Comparison of ENCODE assay signal across 8 cellular contexts in the genomic region with DNA sequence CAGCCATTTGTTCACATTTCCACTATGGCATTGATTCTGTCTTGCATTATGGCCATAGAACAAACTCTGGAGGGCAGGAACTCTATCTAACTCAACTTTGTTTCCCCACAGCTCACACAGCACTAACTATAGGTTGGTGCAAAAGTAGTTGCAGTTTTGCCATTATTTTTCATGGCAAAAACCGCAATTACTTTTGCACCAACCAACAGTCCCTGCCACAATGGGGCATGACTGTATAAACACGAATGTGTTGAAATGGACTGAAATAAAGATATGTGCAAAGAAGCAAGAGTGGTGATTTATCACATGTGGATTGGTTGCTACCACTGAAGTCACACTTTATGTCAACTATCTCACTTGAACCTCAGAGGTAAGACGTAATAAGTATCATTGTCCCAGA.
"Had no signal": no experiment of that assay in that cellular context is flagged by ENCODE, and none has a peak within 500 bp of the region (broad histone marks: within the 10 kb centered on the region; RNA-seq: fewer than 3 reads in every experiment).

No MANE protein-coding gene starts in this region.

- H3K9me3 Mint-ChIP-seq: GM23338, IgD-negative memory B cell had no signal

- H3K4me3 ChIP-seq: GM23338, HAP-1 had no signal

- H3K4me2 ChIP-seq: GM23338 had no signal

- H3K4me3 Mint-ChIP-seq: GM23338, IgD-negative memory B cell had no signal

- FAIRE-seq: H1, HTR-8/SVneo had no signal

- H2AFZ ChIP-seq: GM23338 had no signal

- H3K27ac Mint-ChIP-seq: GM23338, IgD-negative memory B cell had no signal

- H3K36me3 ChIP-seq: HAP-1 had no signal

- H3K36me3 Mint-ChIP-seq: IgD-negative memory B cell had no signal

- H3K4me1 ChIP-seq: HAP-1 had no signal

- H3K9me3 ChIP-seq: HAP-1 had no signal

- DNase-seq: H7, KG1 had no signal

- ATAC-seq: GM23338, HCT116 had no signal
